Comparison of ENCODE assay signal across 15 cellular contexts in the genomic region with DNA sequence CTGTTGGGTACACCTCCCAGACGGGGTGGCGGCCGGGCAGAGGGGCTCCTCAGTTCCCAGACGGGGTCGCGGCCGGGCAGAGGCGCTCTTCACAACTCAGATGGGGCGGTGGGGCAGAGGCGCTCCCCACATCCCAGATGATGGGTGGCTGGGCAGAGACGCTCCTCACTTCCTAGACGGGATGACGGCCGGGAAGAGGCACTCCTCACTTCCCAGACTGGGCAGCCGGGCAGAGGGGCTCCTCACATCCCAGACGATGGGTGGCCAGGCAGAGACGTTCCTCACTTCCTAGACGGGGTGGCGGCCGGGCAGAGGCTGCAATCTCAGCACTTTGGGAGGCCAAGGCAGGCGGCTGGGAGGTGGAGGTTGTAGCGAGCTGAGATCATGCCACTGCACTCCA. TPM values are rescaled to one million over a fixed set of nuclear protein-coding genes. Genes with fewer than 3 reads are reported as not detected.
"Had no signal": no experiment of that assay in that cellular context is flagged by ENCODE, and none has a peak within 500 bp of the region (broad histone marks: within the 10 kb centered on the region; RNA-seq: fewer than 3 reads in every experiment).

No MANE protein-coding gene starts in this region.

RNA-seq across cellular contexts. Expression of gene GPR15LG, which starts 6.8 kb away (rescaled TPM):
- total RNA-seq: activated CD4-positive, alpha-beta memory T cell treated with anti-CD3 and anti-CD28 coated beads, Interleukin-2, amount 10 ng/mL, durations not matched to agents 7 days and 5 days; activated CD4-positive, alpha-beta T cell treated with anti-CD3 and anti-CD28 coated beads for 36 hours; activated CD4-positive, alpha-beta T cell treated with anti-CD3 and anti-CD28 coated beads, Interleukin-2, amount 10 ng/mL, durations not matched to agents 7 days and 5 days; activated CD8-positive, alpha-beta memory T cell treated with anti-CD3 and anti-CD28 coated beads, Interleukin-2, amount 10 ng/mL, durations not matched to agents 7 days and 5 days; activated CD8-positive, alpha-beta T cell treated with anti-CD3 and anti-CD28 coated beads, Interleukin-2, amount 10 ng/mL, durations not matched to agents 7 days and 5 days; activated naive CD8-positive, alpha-beta T cell treated with anti-CD3 and anti-CD28 coated beads, Interleukin-2, amount 10 ng/mL, durations not matched to agents 7 days and 5 days; activated T-helper 2 cell treated with anti-CD3 and anti-CD28 coated beads, Interferon-gamma antibody, Interleukin-2, Interleukin-4, amounts not matched to agents 10 μg/mL and 5 μg/mL and 100 μg/mL, durations not matched to agents 14 hours and 24 hours and 36 hours; ascending aorta; cardiac muscle cell; T-cell; T-helper 1 cell treated with Interleukin-12 subunit alpha and Interleukin-12 subunit beta and Interleukin-4 antibody, amounts not matched to agents 30 ng/mL and 1 ng/mL, for 36 hours; T-helper 17 cell; T-helper 2 cell treated with Interferon-gamma antibody and Interleukin-4, amounts not matched to agents 100 ng/mL and 5 ng/mL, for 36 hours; WTC11 had no signal

RNA-seq across cellular contexts. Expression of gene CDHR1, which starts 14.0 kb away (rescaled TPM):
- total RNA-seq: ascending aorta; T-helper 2 cell treated with Interferon-gamma antibody and Interleukin-4, amounts not matched to agents 100 ng/mL and 5 ng/mL, for 36 hours had no signal

RNA-seq across cellular contexts. Expression of gene LRIT2, which starts 45.0 kb away (rescaled TPM):
- total RNA-seq: activated CD4-positive, alpha-beta memory T cell treated with anti-CD3 and anti-CD28 coated beads, Interleukin-2, amount 10 ng/mL, durations not matched to agents 7 days and 5 days; activated CD4-positive, alpha-beta T cell treated with anti-CD3 and anti-CD28 coated beads for 36 hours; activated CD4-positive, alpha-beta T cell treated with anti-CD3 and anti-CD28 coated beads, Interleukin-2, amount 10 ng/mL, durations not matched to agents 7 days and 5 days; activated CD8-positive, alpha-beta memory T cell treated with anti-CD3 and anti-CD28 coated beads, Interleukin-2, amount 10 ng/mL, durations not matched to agents 7 days and 5 days; activated CD8-positive, alpha-beta T cell treated with anti-CD3 and anti-CD28 coated beads, Interleukin-2, amount 10 ng/mL, durations not matched to agents 7 days and 5 days; activated naive CD8-positive, alpha-beta T cell treated with anti-CD3 and anti-CD28 coated beads, Interleukin-2, amount 10 ng/mL, durations not matched to agents 7 days and 5 days; activated T-helper 2 cell treated with anti-CD3 and anti-CD28 coated beads, Interferon-gamma antibody, Interleukin-2, Interleukin-4, amounts not matched to agents 10 μg/mL and 5 μg/mL and 100 μg/mL, durations not matched to agents 14 hours and 24 hours and 36 hours; ascending aorta; bronchial epithelial cell; cardiac muscle cell; T-cell; T-helper 1 cell treated with Interleukin-12 subunit alpha and Interleukin-12 subunit beta and Interleukin-4 antibody, amounts not matched to agents 30 ng/mL and 1 ng/mL, for 36 hours; T-helper 17 cell; T-helper 2 cell treated with Interferon-gamma antibody and Interleukin-4, amounts not matched to agents 100 ng/mL and 5 ng/mL, for 36 hours; WTC11 had no signal
